Comparison of ENCODE assay signal across 17 cellular contexts in the genomic region with DNA sequence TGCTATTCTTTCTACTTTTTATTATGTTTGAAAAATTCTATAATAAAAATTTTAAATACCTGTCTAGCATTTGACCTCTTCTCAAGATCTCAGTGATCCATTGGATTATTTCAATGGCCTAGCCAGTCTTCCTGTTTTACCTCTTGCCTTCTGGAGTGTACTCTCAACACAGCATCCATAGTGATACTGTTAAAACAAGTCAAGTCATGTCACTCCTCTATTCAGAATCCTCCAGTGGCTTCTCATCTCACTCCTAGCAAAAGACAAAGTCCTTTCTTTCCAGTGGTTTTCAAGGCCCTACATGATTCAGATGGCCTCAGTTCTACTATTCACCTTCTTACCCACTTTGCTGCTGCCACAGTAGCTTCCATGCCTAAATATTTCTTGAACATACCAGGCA. TPM values are rescaled to one million over a fixed set of nuclear protein-coding genes. Genes with fewer than 3 reads are reported as not detected.
DNase-seq lines count a peak whose midpoint lies in the region; TF ChIP-seq lines count a peak whose summit lies in the region.
"Had no signal": no experiment of that assay in that cellular context is flagged by ENCODE, and none has a peak within 500 bp of the region (broad histone marks: within the 10 kb centered on the region; RNA-seq: fewer than 3 reads in every experiment).

No MANE protein-coding gene starts in this region.

- H3K27ac ChIP-seq in VCaP (peak overlapping the region; percentile 99), uterus (no peak overlapping the region)
- H3K27ac ChIP-seq: heart right ventricle, HL-60 had no signal

- H3K27me3 ChIP-seq in uterus = no peaks in the 10 kb centered on the region

- H3K9me3 Mint-ChIP-seq in activated naive CD8-positive, alpha-beta T cell (ENCODE audit: low read depth) = no peaks in the 10 kb centered on the region
- no peaks in the 10 kb centered on the region for H3K9me3 Mint-ChIP-seq in activated naive CD8-positive, alpha-beta T cell treated with anti-CD3 and anti-CD28 coated beads for 36 hours
- H3K9me3 Mint-ChIP-seq in activated naive CD4-positive, alpha-beta T cell treated with anti-CD3 and anti-CD28 coated beads for 36 hours = no peaks in the 10 kb centered on the region
- H3K9me3 Mint-ChIP-seq: activated B cell treated with CpG ODN at 0.5 μM for 24 hours; dendritic cell treated with granulocyte-macrophage colony-stimulating factor and Interleukin-4, amounts not matched to agents 40 ng/mL and 50 ng/mL, for 4 days; stimulated activated naive B cell treated with anti-CD40 and anti-IgM and Interleukin-4, amounts not matched to agents 10 μg/mL and 1 μg/mL and 100 μg/mL, for 72 hours had no signal

- no peak for TF ChIP-seq POLR2A in uterus (IDR thresholded peaks at IDR 0.05)

- H3K27me3 Mint-ChIP-seq in activated naive CD8-positive, alpha-beta T cell = no peaks in the 10 kb centered on the region
- H3K27me3 Mint-ChIP-seq in activated naive CD8-positive, alpha-beta T cell treated with anti-CD3 and anti-CD28 coated beads for 36 hours = no peaks in the 10 kb centered on the region
- H3K27me3 Mint-ChIP-seq in activated naive CD4-positive, alpha-beta T cell treated with anti-CD3 and anti-CD28 coated beads for 36 hours (ENCODE audit: low read depth) = no peaks in the 10 kb centered on the region
- H3K27me3 Mint-ChIP-seq: activated B cell treated with CpG ODN at 0.5 μM for 24 hours; stimulated activated naive B cell treated with anti-CD40 and anti-IgM and Interleukin-4, amounts not matched to agents 10 μg/mL and 1 μg/mL and 100 μg/mL, for 72 hours had no signal

- TF ChIP-seq CTCF in VCaP (conservative IDR thresholded peaks at IDR 0.05) (no peak), uterus (IDR thresholded peaks at IDR 0.05) (no peak)

- intact Hi-C loops in activated naive CD4-positive, alpha-beta T cell treated with anti-CD3 and anti-CD28 coated beads for 36 hours (cut with micrococcal nuclease) = no loop called here
- intact Hi-C loops in uterus (cut with DNase I; ENCODE audit: low total_unique reads) = no loop called here

- H3K4me1 Mint-ChIP-seq in activated naive CD8-positive, alpha-beta T cell (ENCODE audit: low read depth) = peaks cover 12% of the 10 kb centered on the region
- peaks cover 2% of the 10 kb centered on the region for H3K4me1 Mint-ChIP-seq in activated naive CD8-positive, alpha-beta T cell treated with anti-CD3 and anti-CD28 coated beads for 36 hours
- peaks cover 2% of the 10 kb centered on the region for H3K4me1 Mint-ChIP-seq in activated naive CD4-positive, alpha-beta T cell treated with anti-CD3 and anti-CD28 coated beads for 36 hours (ENCODE audit: low read depth)

- H3K36me3 Mint-ChIP-seq in activated naive CD8-positive, alpha-beta T cell = peaks cover 7% of the 10 kb centered on the region
- peaks cover 14% of the 10 kb centered on the region for H3K36me3 Mint-ChIP-seq in activated naive CD8-positive, alpha-beta T cell treated with anti-CD3 and anti-CD28 coated beads for 36 hours
- H3K36me3 Mint-ChIP-seq in activated naive CD4-positive, alpha-beta T cell treated with anti-CD3 and anti-CD28 coated beads for 36 hours (ENCODE audit: low read depth) = peaks cover 3% of the 10 kb centered on the region

- H3K9me3 ChIP-seq in uterus = no peaks in the 10 kb centered on the region
- H3K9me3 ChIP-seq: heart right ventricle had no signal

- CTCF ChIA-PET in activated naive CD4-positive, alpha-beta T cell treated with anti-CD3 and anti-CD28 coated beads for 36 hours (lab: Charles Lee) = no interaction called here

- DNase-seq in activated naive CD8-positive, alpha-beta T cell treated with anti-CD3 and anti-CD28 coated beads for 36 hours = no peak
- DNase-seq in kidney tubule cell (ENCODE audit: low spot score) = peak; percentile 3
- no peak for DNase-seq in HK-2 (ENCODE audit: unreplicated experiment)
- DNase-seq in activated naive CD4-positive, alpha-beta T cell treated with anti-CD3 and anti-CD28 coated beads for 36 hours = no peak
- no peak for DNase-seq in AG20443 (ENCODE audit: low spot score)
- no peak for DNase-seq in uterus
- DNase-seq: activated B cell treated with CpG ODN at 0.5 μM for 24 hours; activated naive CD4-positive, alpha-beta T cell; heart right ventricle; left colon; NCI-H1417 treated with DMSO at 0.1 percent for 48 hours; RPMI8226; stimulated activated naive B cell treated with anti-CD40 and anti-IgM and Interleukin-4, amounts not matched to agents 10 μg/mL and 1 μg/mL and 100 μg/mL, for 72 hours had no signal

- H3K27ac Mint-ChIP-seq in activated naive CD8-positive, alpha-beta T cell = no peak overlapping the region
- H3K27ac Mint-ChIP-seq in activated naive CD8-positive, alpha-beta T cell treated with anti-CD3 and anti-CD28 coated beads for 36 hours = no peak overlapping the region
- no peak overlapping the region for H3K27ac Mint-ChIP-seq in activated naive CD4-positive, alpha-beta T cell treated with anti-CD3 and anti-CD28 coated beads for 36 hours
- H3K27ac Mint-ChIP-seq: activated B cell treated with CpG ODN at 0.5 μM for 24 hours; dendritic cell treated with granulocyte-macrophage colony-stimulating factor and Interleukin-4, amounts not matched to agents 40 ng/mL and 50 ng/mL, for 4 days; stimulated activated naive B cell treated with anti-CD40 and anti-IgM and Interleukin-4, amounts not matched to agents 10 μg/mL and 1 μg/mL and 100 μg/mL, for 72 hours had no signal

- H3K4me3 ChIP-seq in uterus = no peak overlapping the region
- H3K4me3 ChIP-seq: heart right ventricle had no signal

- no peaks in the 10 kb centered on the region for H3K36me3 ChIP-seq in uterus

- no peaks in the 10 kb centered on the region for H3K4me1 ChIP-seq in uterus

- peak overlapping the region; percentile 15 for H3K4me3 Mint-ChIP-seq in activated naive CD8-positive, alpha-beta T cell
- no peak overlapping the region for H3K4me3 Mint-ChIP-seq in activated naive CD8-positive, alpha-beta T cell treated with anti-CD3 and anti-CD28 coated beads for 36 hours
- no peak overlapping the region for H3K4me3 Mint-ChIP-seq in activated naive CD4-positive, alpha-beta T cell treated with anti-CD3 and anti-CD28 coated beads for 36 hours
- H3K4me3 Mint-ChIP-seq: dendritic cell treated with granulocyte-macrophage colony-stimulating factor and Interleukin-4, amounts not matched to agents 40 ng/mL and 50 ng/mL, for 4 days; stimulated activated naive B cell treated with anti-CD40 and anti-IgM and Interleukin-4, amounts not matched to agents 10 μg/mL and 1 μg/mL and 100 μg/mL, for 72 hours had no signal

RNA-seq across cellular contexts. Expression of a gene that starts 1.8 kb away (rescaled TPM):
- under 1 TPM; 0.31 to 0.78 TPM for total RNA-seq in activated naive CD8-positive, alpha-beta T cell treated with anti-CD3 and anti-CD28 coated beads for 36 hours
- under 1 TPM; 0.45 to 0.64 TPM for total RNA-seq in activated naive CD4-positive, alpha-beta T cell treated with anti-CD3 and anti-CD28 coated beads for 36 hours
- total RNA-seq in uterus = 1 to 10 TPM in 1 of 4 donors, under 1 TPM in 2, not detected in 1; 0.26 to 7.4 (median 0.70) TPM

RNA-seq across cellular contexts. Expression of a gene that starts 47.1 kb away (rescaled TPM):
- total RNA-seq in activated naive CD8-positive, alpha-beta T cell treated with anti-CD3 and anti-CD28 coated beads for 36 hours = 10 to 100 TPM; 27.7 to 28.8 TPM
- total RNA-seq in activated naive CD4-positive, alpha-beta T cell treated with anti-CD3 and anti-CD28 coated beads for 36 hours = 10 to 100 TPM; 24.1 to 26.2 TPM
- 10 to 100 TPM in 2 of 4 donors, 1 to 10 TPM in 2; 6.1 to 35.1 (median 15.1) TPM for total RNA-seq in uterus

RNA-seq across cellular contexts. Expression of a gene that starts 47.4 kb away (rescaled TPM):
- 100 to 1,000 TPM; 114 to 123 TPM for total RNA-seq in activated naive CD8-positive, alpha-beta T cell treated with anti-CD3 and anti-CD28 coated beads for 36 hours
- total RNA-seq in activated naive CD4-positive, alpha-beta T cell treated with anti-CD3 and anti-CD28 coated beads for 36 hours = 100 to 1,000 TPM; 102 to 103 TPM
- total RNA-seq in uterus = 10 to 100 TPM; 23.6 to 36.3 (median 28.2) TPM

RNA-seq across cellular contexts. Expression of a gene that starts 47.4 kb away (rescaled TPM):
- 10 to 100 TPM; 94.1 to 99.3 TPM for total RNA-seq in activated naive CD8-positive, alpha-beta T cell treated with anti-CD3 and anti-CD28 coated beads for 36 hours
- total RNA-seq in activated naive CD4-positive, alpha-beta T cell treated with anti-CD3 and anti-CD28 coated beads for 36 hours = 10 to 100 TPM; 74.9 to 79.1 TPM
- total RNA-seq in uterus = 10 to 100 TPM; 10.9 to 50.5 (median 32.7) TPM
